10 cellular contexts compared by ENCODE assay signal in genomic region chr3:119675188-119675874, GRCh38. TPM values are rescaled to one million over a fixed set of nuclear protein-coding genes. Genes with fewer than 3 reads are reported as not detected.
DNase-seq lines count a peak whose midpoint lies in the region; TF ChIP-seq lines count a peak whose summit lies in the region.
"Had no signal": no experiment of that assay in that cellular context is flagged by ENCODE, and none has a peak within 500 bp of the region (broad histone marks: within the 10 kb centered on the region; RNA-seq: fewer than 3 reads in every experiment).

No MANE protein-coding gene starts in this region.

- H3K27ac ChIP-seq in MM.1S (ENCODE audit: low read length) (no peak overlapping the region), coronary artery (peak overlapping the region in 1 of 2 donors; percentile 98), osteoblast (ENCODE audit: low read depth, low read length) (no peak overlapping the region)

- no peak overlapping the region for H3K27ac Mint-ChIP-seq in Calu3 (ENCODE audit: unreplicated experiment)

- H3K27me3 ChIP-seq in MM.1S (replicated peaks; ENCODE audit: insufficient read depth, low read length), result no peaks in the 10 kb centered on the region
- no peaks in the 10 kb centered on the region for H3K27me3 ChIP-seq in osteoblast (ENCODE audit: insufficient read depth, low read length)

- no peaks in the 10 kb centered on the region for H3K9me2 ChIP-seq in MM.1S (replicated peaks; ENCODE audit: insufficient read depth, low read length)

- DNase-seq in Calu3 (no peak), MM.1S (no peak), coronary artery (ENCODE audit: low spot score) (no peak), osteoblast (ENCODE audit: insufficient read length, low spot score, missing footprints) (no peak), NK-92 (lab: John Stamatoyannopoulos, UW; ENCODE audit: unreplicated experiment) (no peak), NCI-H2081 treated with DMSO at 0.1 percent for 48 hours (lab: John Stamatoyannopoulos, UW) (no peak), dedifferentiated amniotic fluid mesenchymal stem cell (ENCODE audit: extremely low spot score) (no peak)
- no peak for DNase-seq in activated effector memory CD4-positive, alpha-beta T cell treated with Interleukin-2 at 50 U/mL for 16 hours
- DNase-seq: GF-D8 had no signal

- peak overlapping the region; percentile 76 for H3K4me3 Mint-ChIP-seq in Calu3 (ENCODE audit: low read depth, unreplicated experiment)

- H3K36me3 Mint-ChIP-seq in Calu3 (ENCODE audit: insufficient read depth, unreplicated experiment), result peaks cover 13% of the 10 kb centered on the region

- H3K79me2 ChIP-seq in MM.1S (ENCODE audit: low read length) (peaks cover 35% of the 10 kb centered on the region), osteoblast (ENCODE audit: insufficient read depth, low read length) (peaks cover 12% of the 10 kb centered on the region)

- H3K27me3 Mint-ChIP-seq in Calu3 (ENCODE audit: unreplicated experiment), result no peaks in the 10 kb centered on the region

- H3K9me3 ChIP-seq in MM.1S (replicated peaks; ENCODE audit: insufficient read depth, low read length) (no peaks in the 10 kb centered on the region), osteoblast (ENCODE audit: low read depth, low read length) (no peaks in the 10 kb centered on the region)

- peaks cover 4% of the 10 kb centered on the region; the same call in 1 of the 2 replicates for H3K36me3 ChIP-seq in MM.1S (replicated peaks; ENCODE audit: insufficient read depth, low read length)
- H3K36me3 ChIP-seq in osteoblast (ENCODE audit: insufficient read depth, low read length), result peaks cover 24% of the 10 kb centered on the region

- H3K9ac ChIP-seq in MM.1S (ENCODE audit: low read length), result no peak overlapping the region

- peaks cover 6% of the 10 kb centered on the region for H3F3A ChIP-seq in MM.1S (ENCODE audit: insufficient read depth, low read length)

- no TSS peak for BruUV-seq in Calu3 (replicated peaks; lab: Mats Ljungman, UMichigan)

- peak overlapping the region; percentile 71 for H3K4me2 ChIP-seq in MM.1S (ENCODE audit: low read depth, low read length)
- peak overlapping the region; percentile 96 for H3K4me2 ChIP-seq in osteoblast (ENCODE audit: insufficient read depth, low read length)

- CTCF ChIA-PET in Calu3 (lab: Charles Lee), result interaction anchor here (0.9 kb wide), 1 partner anchor 457 kb away, joined by 5 read pairs; no protein-coding TSS in a partner anchor

- H3K4me1 Mint-ChIP-seq in Calu3 (ENCODE audit: low read depth, unreplicated experiment), result no peaks in the 10 kb centered on the region

- TF ChIP-seq CTCF in Calu3 (IDR thresholded peaks at IDR 0.05; ENCODE audit: unreplicated experiment) (no peak), MM.1S (IDR thresholded peaks at IDR 0.05; ENCODE audit: low read length) (no peak), coronary artery (IDR thresholded peaks at IDR 0.05) (no peak), osteoblast (IDR thresholded peaks at IDR 0.05; ENCODE audit: extremely low read depth, low read depth, low read length) (no peak)

- intact Hi-C loops in Calu3 (cut with micrococcal nuclease; ENCODE audit: unreplicated experiment), result loop anchor here (10.0 kb wide), 1 partner anchor 211 kb away; the partner anchor contains the start of genes POGLUT1 and TMEM39A

- H2AFZ ChIP-seq in MM.1S (ENCODE audit: low read length) (no peak overlapping the region), osteoblast (ENCODE audit: low read length) (no peak overlapping the region)

- H3K4me1 ChIP-seq in MM.1S (ENCODE audit: low read length), result peaks cover 7% of the 10 kb centered on the region; the same call in 1 of the 2 replicates
- H3K4me1 ChIP-seq in osteoblast (ENCODE audit: insufficient read depth, low read length), result peaks cover 13% of the 10 kb centered on the region

- H3K9me3 Mint-ChIP-seq in Calu3 (ENCODE audit: low read depth, unreplicated experiment), result no peaks in the 10 kb centered on the region

- H4K20me1 ChIP-seq in MM.1S (ENCODE audit: insufficient read depth, low read length), result no peaks in the 10 kb centered on the region
- no peaks in the 10 kb centered on the region for H4K20me1 ChIP-seq in osteoblast (ENCODE audit: insufficient read depth, low read length)

- H3K4me3 ChIP-seq in MM.1S (ENCODE audit: low read length) (no peak overlapping the region), coronary artery (peak overlapping the region; percentile 82), osteoblast (ENCODE audit: insufficient read depth, low read length) (no peak overlapping the region)

RNA-seq across cellular contexts. Expression of gene COX17, which starts 1.9 kb away (rescaled TPM):
- total RNA-seq in Calu3 (2022), result 48.4 and 51.3 TPM in 2 replicates
- total RNA-seq in osteoblast, result 8.0 and 13.3 TPM in 2 replicates

RNA-seq across cellular contexts. Expression of gene POPDC2, which starts 14.9 kb away (rescaled TPM):
- total RNA-seq in Calu3 (2022) (0.80 and 1.0 TPM in 2 replicates), osteoblast (1.1 and 1.8 TPM in 2 replicates)
- total RNA-seq: bronchial epithelial cell had no signal

RNA-seq across cellular contexts. Expression of gene CFAP91, which starts 27.5 kb away (rescaled TPM):
- total RNA-seq in Calu3 (2022), result 1.5 and 2.2 TPM in 2 replicates
- total RNA-seq in osteoblast, result 0.36 and 0.59 TPM in 2 replicates
- total RNA-seq: bronchial epithelial cell had no signal
